ENCODE assay signal across 9 cellular contexts in genomic region chr15:89406756-89407650, GRCh38.
DNase-seq lines count a peak whose midpoint lies in the region; ATAC-seq lines count a peak whose summit lies in the region.
"Had no signal": no experiment of that assay in that cellular context is flagged by ENCODE, and none has a peak within 500 bp of the region (broad histone marks: within the 10 kb centered on the region; RNA-seq: fewer than 3 reads in every experiment).

No MANE protein-coding gene starts in this region.

- peak overlapping the region; percentile 51 for H3K4me3 Mint-ChIP-seq in activated naive CD8-positive, alpha-beta T cell treated with anti-CD3 and anti-CD28 coated beads, Interleukin-2, amount 10 ng/mL, durations not matched to agents 7 days and 5 days
- peak overlapping the region; percentile 27 for H3K4me3 Mint-ChIP-seq in memory B cell
- H3K4me3 Mint-ChIP-seq in immature natural killer cell, result peak overlapping the region in 2 of 5 donors; percentile 26 to 58

- peak; percentile 35 for DNase-seq in stimulated activated CD4-positive, alpha-beta T cell treated with anti-CD3 and anti-CD28 coated beads, Interleukin-15, amount 100 ng/mL, for 24 hours
- no peak for DNase-seq in stimulated activated CD4-positive, alpha-beta T cell treated with anti-CD3 and anti-CD28 coated beads, Interleukin-12 subunit alpha, Interleukin-12 subunit beta, amount 100 ng/mL, for 4 hours
- peak; percentile 51 for DNase-seq in activated naive CD8-positive, alpha-beta T cell treated with anti-CD3 and anti-CD28 coated beads, Interleukin-2, amount 10 ng/mL, durations not matched to agents 7 days and 5 days
- DNase-seq in memory B cell (ENCODE audit: low spot score in 2 of 2) (peak in 1 of 2 donors; percentile 35), hypothalamus (lab: John Stamatoyannopoulos, UW) (no peak), immature natural killer cell (no peak)

- peaks cover 2% of the 10 kb centered on the region for H3K36me3 Mint-ChIP-seq in activated naive CD8-positive, alpha-beta T cell treated with anti-CD3 and anti-CD28 coated beads, Interleukin-2, amount 10 ng/mL, durations not matched to agents 7 days and 5 days
- no peaks in the 10 kb centered on the region for H3K36me3 Mint-ChIP-seq in memory B cell
- H3K36me3 Mint-ChIP-seq in immature natural killer cell, result no peaks in the 10 kb centered on the region

- POLR2A ChIA-PET in activated naive CD8-positive, alpha-beta T cell treated with anti-CD3 and anti-CD28 coated beads, Interleukin-2, amount 10 ng/mL, durations not matched to agents 7 days and 5 days (lab: Charles Lee), result no interaction called here

- no peak overlapping the region for H3K27ac Mint-ChIP-seq in activated naive CD8-positive, alpha-beta T cell treated with anti-CD3 and anti-CD28 coated beads, Interleukin-2, amount 10 ng/mL, durations not matched to agents 7 days and 5 days
- H3K27ac Mint-ChIP-seq in memory B cell, result no peak overlapping the region
- H3K27ac Mint-ChIP-seq in immature natural killer cell, result no peak overlapping the region

- no peak for ATAC-seq in activated naive CD8-positive, alpha-beta T cell treated with anti-CD3 and anti-CD28 coated beads, Interleukin-2, amount 10 ng/mL, durations not matched to agents 7 days and 5 days (ENCODE audit: low read depth)
- peak; percentile 30 for ATAC-seq in memory B cell (ENCODE audit: low read depth)
- ATAC-seq in esophagus mucosa, result no peak
- no peak for ATAC-seq in GM18511 (IDR thresholded peaks at IDR 0.05; ENCODE audit: unreplicated experiment)
- ATAC-seq: K562 had no signal

- H3K27me3 Mint-ChIP-seq in activated naive CD8-positive, alpha-beta T cell treated with anti-CD3 and anti-CD28 coated beads, Interleukin-2, amount 10 ng/mL, durations not matched to agents 7 days and 5 days, result peaks cover 96% of the 10 kb centered on the region
- H3K27me3 Mint-ChIP-seq in memory B cell (peaks cover 39% of the 10 kb centered on the region), immature natural killer cell (ENCODE audit: low read depth in 3 of 3) (peaks cover 32 to 64% (median 60%) of the 10 kb centered on the region in 3 donors)

- peaks cover 26% of the 10 kb centered on the region for H3K4me1 Mint-ChIP-seq in activated naive CD8-positive, alpha-beta T cell treated with anti-CD3 and anti-CD28 coated beads, Interleukin-2, amount 10 ng/mL, durations not matched to agents 7 days and 5 days
- H3K4me1 Mint-ChIP-seq in memory B cell (peaks cover 15% of the 10 kb centered on the region), immature natural killer cell (peaks cover 40 to 49% of the 10 kb centered on the region in 2 donors)

- no peaks in the 10 kb centered on the region for H3K9me3 Mint-ChIP-seq in activated naive CD8-positive, alpha-beta T cell treated with anti-CD3 and anti-CD28 coated beads, Interleukin-2, amount 10 ng/mL, durations not matched to agents 7 days and 5 days
- H3K9me3 Mint-ChIP-seq in memory B cell (no peaks in the 10 kb centered on the region), immature natural killer cell (no peaks in the 10 kb centered on the region)

Comparison
In these comparisons a context has a peak if more than half of its experiments do, and no peak if none do; other contexts are left out.
1. DNase-seq: peak in stimulated activated CD4-positive, alpha-beta T cell treated with anti-CD3 and anti-CD28 coated beads, Interleukin-15, amount 100 ng/mL, for 24 hours (single experiment) and activated naive CD8-positive, alpha-beta T cell treated with anti-CD3 and anti-CD28 coated beads, Interleukin-2, amount 10 ng/mL, durations not matched to agents 7 days and 5 days (single experiment); none in stimulated activated CD4-positive, alpha-beta T cell treated with anti-CD3 and anti-CD28 coated beads, Interleukin-12 subunit alpha, Interleukin-12 subunit beta, amount 100 ng/mL, for 4 hours (single experiment), hypothalamus (0 of 51) and immature natural killer cell (0 of 3).